ENCODE assay signal across 1 cellular context in the genomic region with DNA sequence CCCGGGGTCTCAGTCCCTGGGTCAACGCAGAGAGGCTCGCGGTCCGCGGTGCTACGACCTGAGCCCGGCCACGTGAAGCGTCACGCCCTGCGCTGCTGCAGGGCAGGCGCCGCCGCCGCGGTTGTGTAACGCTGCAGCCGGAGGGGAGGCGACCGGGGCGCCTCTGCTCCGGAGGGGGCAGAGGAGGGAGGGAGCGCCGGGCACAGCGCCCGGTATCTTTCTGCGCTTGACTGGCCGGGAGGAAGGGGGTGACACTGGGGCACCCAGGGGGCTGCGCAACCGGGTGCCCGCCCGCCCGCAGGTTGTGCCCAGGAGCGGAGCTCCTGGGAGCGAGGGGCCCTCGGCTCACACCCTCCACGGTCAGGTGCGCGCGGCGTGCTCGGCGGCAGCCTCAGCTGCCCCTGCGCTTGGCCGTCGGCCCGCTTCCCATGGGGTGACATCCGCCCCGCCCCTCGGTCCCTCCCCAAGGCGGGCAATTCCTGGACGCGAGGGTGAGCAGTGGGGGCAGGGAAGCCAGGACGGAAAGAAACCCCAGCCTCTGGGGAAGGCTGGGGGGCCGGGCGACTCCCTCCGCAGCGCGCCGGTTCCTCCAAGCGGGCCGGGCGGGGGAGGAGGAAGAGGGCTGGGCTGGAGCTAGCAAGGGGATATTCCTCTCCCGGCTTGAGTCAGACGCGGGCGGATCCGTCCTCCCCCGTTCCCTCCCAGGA.
TF ChIP-seq lines count a peak whose summit lies in the region.

No MANE protein-coding gene starts in this region.

TF ChIP-seq in HepG2, 621 proteins besides CTCF, POLR2A, EP300 and RAD21 (continued from another document and continues in another):
- TF ChIP-seq, protein P1, sequence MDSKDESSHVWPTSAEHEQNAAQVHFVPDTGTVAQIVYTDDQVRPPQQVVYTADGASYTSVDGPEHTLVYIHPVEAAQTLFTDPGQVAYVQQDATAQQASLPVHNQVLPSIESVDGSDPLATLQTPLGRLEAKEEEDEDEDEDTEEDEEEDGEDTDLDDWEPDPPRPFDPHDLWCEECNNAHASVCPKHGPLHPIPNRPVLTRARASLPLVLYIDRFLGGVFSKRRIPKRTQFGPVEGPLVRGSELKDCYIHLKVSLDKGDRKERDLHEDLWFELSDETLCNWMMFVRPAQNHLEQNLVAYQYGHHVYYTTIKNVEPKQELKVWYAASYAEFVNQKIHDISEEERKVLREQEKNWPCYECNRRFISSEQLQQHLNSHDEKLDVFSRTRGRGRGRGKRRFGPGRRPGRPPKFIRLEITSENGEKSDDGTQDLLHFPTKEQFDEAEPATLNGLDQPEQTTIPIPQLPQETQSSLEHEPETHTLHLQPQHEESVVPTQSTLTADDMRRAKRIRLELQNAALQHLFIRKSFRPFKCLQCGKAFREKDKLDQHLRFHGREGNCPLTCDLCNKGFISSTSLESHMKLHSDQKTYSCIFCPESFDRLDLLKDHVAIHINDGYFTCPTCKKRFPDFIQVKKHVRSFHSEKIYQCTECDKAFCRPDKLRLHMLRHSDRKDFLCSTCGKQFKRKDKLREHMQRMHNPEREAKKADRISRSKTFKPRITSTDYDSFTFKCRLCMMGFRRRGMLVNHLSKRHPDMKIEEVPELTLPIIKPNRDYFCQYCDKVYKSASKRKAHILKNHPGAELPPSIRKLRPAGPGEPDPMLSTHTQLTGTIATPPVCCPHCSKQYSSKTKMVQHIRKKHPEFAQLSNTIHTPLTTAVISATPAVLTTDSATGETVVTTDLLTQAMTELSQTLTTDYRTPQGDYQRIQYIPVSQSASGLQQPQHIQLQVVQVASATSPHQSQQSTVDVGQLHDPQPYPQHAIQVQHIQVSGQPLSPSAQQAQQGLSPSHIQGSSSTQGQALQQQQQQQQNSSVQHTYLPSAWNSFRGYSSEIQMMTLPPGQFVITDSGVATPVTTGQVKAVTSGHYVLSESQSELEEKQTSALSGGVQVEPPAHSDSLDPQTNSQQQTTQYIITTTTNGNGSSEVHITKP (CRISPR knock-in tag; IDR thresholded peaks at IDR 0.05; ENCODE audit: low read depth): peak; percentile 87
- TF ChIP-seq ZNF484 (CRISPR knock-in tag; IDR thresholded peaks at IDR 0.05; ENCODE audit: borderline replicate concordance, low read depth): no peak
- TF ChIP-seq ZNF782 (CRISPR knock-in tag; IDR thresholded peaks at IDR 0.05; ENCODE audit: borderline replicate concordance): peak; percentile 95
- TF ChIP-seq SOX6 (IDR thresholded peaks at IDR 0.05): no peak
- TF ChIP-seq SOX6 (CRISPR knock-in tag; IDR thresholded peaks at IDR 0.05): peak; percentile 75
- no peak for TF ChIP-seq ZNF256 (CRISPR knock-in tag; conservative IDR thresholded peaks at IDR 0.05)
- peak; percentile 60; the same call in 1 of the 2 replicates for TF ChIP-seq SIN3A (IDR thresholded peaks at IDR 0.05; ENCODE audit: borderline replicate concordance, low read depth, low read length)
- TF ChIP-seq, protein P2, sequence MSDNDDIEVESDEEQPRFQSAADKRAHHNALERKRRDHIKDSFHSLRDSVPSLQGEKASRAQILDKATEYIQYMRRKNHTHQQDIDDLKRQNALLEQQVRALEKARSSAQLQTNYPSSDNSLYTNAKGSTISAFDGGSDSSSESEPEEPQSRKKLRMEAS (IDR thresholded peaks at IDR 0.05): no peak
- TF ChIP-seq RFXAP (CRISPR knock-in tag; IDR thresholded peaks at IDR 0.05; ENCODE audit: borderline replicate concordance): peak; percentile 70; the same call in 1 of the 2 replicates
- peak; percentile 80 for TF ChIP-seq ZFP36L1 (CRISPR knock-in tag; IDR thresholded peaks at IDR 0.05)
- TF ChIP-seq ZNF225 (CRISPR knock-in tag; IDR thresholded peaks at IDR 0.05): no peak; the same call in none of the 2 replicates
- no peak for TF ChIP-seq ZKSCAN1 (IDR thresholded peaks at IDR 0.05; ENCODE audit: low read length)
- peak; percentile 94 for TF ChIP-seq ZNF878 (CRISPR knock-in tag; IDR thresholded peaks at IDR 0.05)
- TF ChIP-seq SKI (IDR thresholded peaks at IDR 0.05; ENCODE audit: partially characterized antibody): peak; percentile 89
- no peak for TF ChIP-seq NFYB (CRISPR knock-in tag; IDR thresholded peaks at IDR 0.05)
- TF ChIP-seq, protein P3, sequence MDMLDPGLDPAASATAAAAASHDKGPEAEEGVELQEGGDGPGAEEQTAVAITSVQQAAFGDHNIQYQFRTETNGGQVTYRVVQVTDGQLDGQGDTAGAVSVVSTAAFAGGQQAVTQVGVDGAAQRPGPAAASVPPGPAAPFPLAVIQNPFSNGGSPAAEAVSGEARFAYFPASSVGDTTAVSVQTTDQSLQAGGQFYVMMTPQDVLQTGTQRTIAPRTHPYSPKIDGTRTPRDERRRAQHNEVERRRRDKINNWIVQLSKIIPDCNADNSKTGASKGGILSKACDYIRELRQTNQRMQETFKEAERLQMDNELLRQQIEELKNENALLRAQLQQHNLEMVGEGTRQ (IDR thresholded peaks at IDR 0.05; ENCODE audit: low read depth, low read length): peak; percentile 45; the same call in 1 of the 2 replicates
- TF ChIP-seq, protein P3 (CRISPR knock-in tag; IDR thresholded peaks at IDR 0.05; ENCODE audit: borderline replicate concordance): peak; percentile 57
- peak; percentile 85; the same call in 1 of the 2 replicates for TF ChIP-seq ZNF34 (CRISPR knock-in tag; IDR thresholded peaks at IDR 0.05; ENCODE audit: borderline replicate concordance)
- TF ChIP-seq, protein P4, sequence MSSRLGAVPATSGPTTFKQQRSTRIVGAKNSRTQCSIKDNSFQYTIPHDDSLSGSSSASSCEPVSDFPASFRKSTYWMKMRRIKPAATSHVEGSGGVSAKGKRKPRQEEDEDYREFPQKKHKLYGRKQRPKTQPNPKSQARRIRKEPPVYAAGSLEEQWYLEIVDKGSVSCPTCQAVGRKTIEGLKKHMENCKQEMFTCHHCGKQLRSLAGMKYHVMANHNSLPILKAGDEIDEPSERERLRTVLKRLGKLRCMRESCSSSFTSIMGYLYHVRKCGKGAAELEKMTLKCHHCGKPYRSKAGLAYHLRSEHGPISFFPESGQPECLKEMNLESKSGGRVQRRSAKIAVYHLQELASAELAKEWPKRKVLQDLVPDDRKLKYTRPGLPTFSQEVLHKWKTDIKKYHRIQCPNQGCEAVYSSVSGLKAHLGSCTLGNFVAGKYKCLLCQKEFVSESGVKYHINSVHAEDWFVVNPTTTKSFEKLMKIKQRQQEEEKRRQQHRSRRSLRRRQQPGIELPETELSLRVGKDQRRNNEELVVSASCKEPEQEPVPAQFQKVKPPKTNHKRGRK (CRISPR knock-in tag; IDR thresholded peaks at IDR 0.05): no peak
- TF ChIP-seq ZNF33B (CRISPR knock-in tag; IDR thresholded peaks at IDR 0.05): peak; percentile 94
- TF ChIP-seq, protein P5, sequence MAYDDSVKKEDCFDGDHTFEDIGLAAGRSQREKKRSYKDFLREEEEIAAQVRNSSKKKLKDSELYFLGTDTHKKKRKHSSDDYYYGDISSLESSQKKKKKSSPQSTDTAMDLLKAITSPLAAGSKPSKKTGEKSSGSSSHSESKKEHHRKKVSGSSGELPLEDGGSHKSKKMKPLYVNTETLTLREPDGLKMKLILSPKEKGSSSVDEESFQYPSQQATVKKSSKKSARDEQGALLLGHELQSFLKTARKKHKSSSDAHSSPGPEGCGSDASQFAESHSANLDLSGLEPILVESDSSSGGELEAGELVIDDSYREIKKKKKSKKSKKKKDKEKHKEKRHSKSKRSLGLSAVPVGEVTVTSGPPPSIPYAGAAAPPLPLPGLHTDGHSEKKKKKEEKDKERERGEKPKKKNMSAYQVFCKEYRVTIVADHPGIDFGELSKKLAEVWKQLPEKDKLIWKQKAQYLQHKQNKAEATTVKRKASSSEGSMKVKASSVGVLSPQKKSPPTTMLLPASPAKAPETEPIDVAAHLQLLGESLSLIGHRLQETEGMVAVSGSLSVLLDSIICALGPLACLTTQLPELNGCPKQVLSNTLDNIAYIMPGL (CRISPR knock-in tag; IDR thresholded peaks at IDR 0.05; ENCODE audit: borderline replicate concordance in 1 of 2, low read depth in 1 of 2): peak; percentile 47 to 61; a peak in 3 of 4 replicates
- TF ChIP-seq RFXANK (CRISPR knock-in tag; IDR thresholded peaks at IDR 0.05): 0 out of 2 replicates have a peak, but pooled peaks have one; percentile 1
- no peak for TF ChIP-seq ZNF17 (CRISPR knock-in tag; IDR thresholded peaks at IDR 0.05)
- TF ChIP-seq YY1 (IDR thresholded peaks at IDR 0.05; ENCODE audit: insufficient read depth, insufficient replicate concordance, low read depth, low read length): peak; percentile 60
- no peak; the same call in 1 of the 2 replicates for TF ChIP-seq PAWR (CRISPR knock-in tag; IDR thresholded peaks at IDR 0.05; ENCODE audit: borderline replicate concordance)
- TF ChIP-seq EZH2 (conservative IDR thresholded peaks at IDR 0.05; ENCODE audit: low read depth, low read length): no peak
- TF ChIP-seq, protein P6, sequence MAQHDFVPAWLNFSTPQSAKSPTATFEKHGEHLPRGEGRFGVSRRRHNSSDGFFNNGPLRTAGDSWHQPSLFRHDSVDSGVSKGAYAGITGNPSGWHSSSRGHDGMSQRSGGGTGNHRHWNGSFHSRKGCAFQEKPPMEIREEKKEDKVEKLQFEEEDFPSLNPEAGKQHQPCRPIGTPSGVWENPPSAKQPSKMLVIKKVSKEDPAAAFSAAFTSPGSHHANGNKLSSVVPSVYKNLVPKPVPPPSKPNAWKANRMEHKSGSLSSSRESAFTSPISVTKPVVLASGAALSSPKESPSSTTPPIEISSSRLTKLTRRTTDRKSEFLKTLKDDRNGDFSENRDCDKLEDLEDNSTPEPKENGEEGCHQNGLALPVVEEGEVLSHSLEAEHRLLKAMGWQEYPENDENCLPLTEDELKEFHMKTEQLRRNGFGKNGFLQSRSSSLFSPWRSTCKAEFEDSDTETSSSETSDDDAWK (CRISPR knock-in tag; IDR thresholded peaks at IDR 0.05): no peak
- TF ChIP-seq KLF6 (CRISPR knock-in tag; IDR thresholded peaks at IDR 0.05): peak; percentile 85; the same call in 1 of the 2 replicates
- TF ChIP-seq CBX2 (IDR thresholded peaks at IDR 0.05; ENCODE audit: low read depth, low read length): no peak
- no peak for TF ChIP-seq CBX2 (CRISPR knock-in tag; IDR thresholded peaks at IDR 0.05; ENCODE audit: low read depth)
- peak; percentile 84 for TF ChIP-seq SALL1 (CRISPR knock-in tag; IDR thresholded peaks at IDR 0.05)
- peak; percentile 78; the same call in 1 of the 2 replicates for TF ChIP-seq ZBTB42 (CRISPR knock-in tag; IDR thresholded peaks at IDR 0.05)
- TF ChIP-seq ZFX (CRISPR knock-in tag; IDR thresholded peaks at IDR 0.05; ENCODE audit: low read depth): peak; percentile 63; the same call in 1 of the 2 replicates
- no peak for TF ChIP-seq IKZF1 (IDR thresholded peaks at IDR 0.05)
- peak; percentile 78 for TF ChIP-seq SOX5 (CRISPR knock-in tag; IDR thresholded peaks at IDR 0.05; ENCODE audit: borderline replicate concordance)
- peak; percentile 99 for TF ChIP-seq ZNF746 (CRISPR knock-in tag; IDR thresholded peaks at IDR 0.05)
- TF ChIP-seq, protein P7, sequence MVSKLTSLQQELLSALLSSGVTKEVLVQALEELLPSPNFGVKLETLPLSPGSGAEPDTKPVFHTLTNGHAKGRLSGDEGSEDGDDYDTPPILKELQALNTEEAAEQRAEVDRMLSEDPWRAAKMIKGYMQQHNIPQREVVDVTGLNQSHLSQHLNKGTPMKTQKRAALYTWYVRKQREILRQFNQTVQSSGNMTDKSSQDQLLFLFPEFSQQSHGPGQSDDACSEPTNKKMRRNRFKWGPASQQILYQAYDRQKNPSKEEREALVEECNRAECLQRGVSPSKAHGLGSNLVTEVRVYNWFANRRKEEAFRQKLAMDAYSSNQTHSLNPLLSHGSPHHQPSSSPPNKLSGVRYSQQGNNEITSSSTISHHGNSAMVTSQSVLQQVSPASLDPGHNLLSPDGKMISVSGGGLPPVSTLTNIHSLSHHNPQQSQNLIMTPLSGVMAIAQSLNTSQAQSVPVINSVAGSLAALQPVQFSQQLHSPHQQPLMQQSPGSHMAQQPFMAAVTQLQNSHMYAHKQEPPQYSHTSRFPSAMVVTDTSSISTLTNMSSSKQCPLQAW (CRISPR knock-in tag; IDR thresholded peaks at IDR 0.05): peak; percentile 73
- TF ChIP-seq, protein P8, sequence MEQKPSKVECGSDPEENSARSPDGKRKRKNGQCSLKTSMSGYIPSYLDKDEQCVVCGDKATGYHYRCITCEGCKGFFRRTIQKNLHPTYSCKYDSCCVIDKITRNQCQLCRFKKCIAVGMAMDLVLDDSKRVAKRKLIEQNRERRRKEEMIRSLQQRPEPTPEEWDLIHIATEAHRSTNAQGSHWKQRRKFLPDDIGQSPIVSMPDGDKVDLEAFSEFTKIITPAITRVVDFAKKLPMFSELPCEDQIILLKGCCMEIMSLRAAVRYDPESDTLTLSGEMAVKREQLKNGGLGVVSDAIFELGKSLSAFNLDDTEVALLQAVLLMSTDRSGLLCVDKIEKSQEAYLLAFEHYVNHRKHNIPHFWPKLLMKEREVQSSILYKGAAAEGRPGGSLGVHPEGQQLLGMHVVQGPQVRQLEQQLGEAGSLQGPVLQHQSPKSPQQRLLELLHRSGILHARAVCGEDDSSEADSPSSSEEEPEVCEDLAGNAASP (CRISPR knock-in tag; IDR thresholded peaks at IDR 0.05; ENCODE audit: borderline replicate concordance): peak; percentile 96
- TF ChIP-seq MBD4 (IDR thresholded peaks at IDR 0.05; ENCODE audit: borderline replicate concordance, low read length): no peak
- TF ChIP-seq CREM (IDR thresholded peaks at IDR 0.05): no peak; the same call in 1 of the 2 replicates
- no peak for TF ChIP-seq CREM (CRISPR knock-in tag; IDR thresholded peaks at IDR 0.05)
- TF ChIP-seq, protein P9, sequence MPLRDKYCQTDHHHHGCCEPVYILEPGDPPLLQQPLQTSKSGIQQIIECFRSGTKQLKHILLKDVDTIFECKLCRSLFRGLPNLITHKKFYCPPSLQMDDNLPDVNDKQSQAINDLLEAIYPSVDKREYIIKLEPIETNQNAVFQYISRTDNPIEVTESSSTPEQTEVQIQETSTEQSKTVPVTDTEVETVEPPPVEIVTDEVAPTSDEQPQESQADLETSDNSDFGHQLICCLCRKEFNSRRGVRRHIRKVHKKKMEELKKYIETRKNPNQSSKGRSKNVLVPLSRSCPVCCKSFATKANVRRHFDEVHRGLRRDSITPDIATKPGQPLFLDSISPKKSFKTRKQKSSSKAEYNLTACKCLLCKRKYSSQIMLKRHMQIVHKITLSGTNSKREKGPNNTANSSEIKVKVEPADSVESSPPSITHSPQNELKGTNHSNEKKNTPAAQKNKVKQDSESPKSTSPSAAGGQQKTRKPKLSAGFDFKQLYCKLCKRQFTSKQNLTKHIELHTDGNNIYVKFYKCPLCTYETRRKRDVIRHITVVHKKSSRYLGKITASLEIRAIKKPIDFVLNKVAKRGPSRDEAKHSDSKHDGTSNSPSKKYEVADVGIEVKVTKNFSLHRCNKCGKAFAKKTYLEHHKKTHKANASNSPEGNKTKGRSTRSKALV (CRISPR knock-in tag; IDR thresholded peaks at IDR 0.05): no peak
- TF ChIP-seq, protein P10, sequence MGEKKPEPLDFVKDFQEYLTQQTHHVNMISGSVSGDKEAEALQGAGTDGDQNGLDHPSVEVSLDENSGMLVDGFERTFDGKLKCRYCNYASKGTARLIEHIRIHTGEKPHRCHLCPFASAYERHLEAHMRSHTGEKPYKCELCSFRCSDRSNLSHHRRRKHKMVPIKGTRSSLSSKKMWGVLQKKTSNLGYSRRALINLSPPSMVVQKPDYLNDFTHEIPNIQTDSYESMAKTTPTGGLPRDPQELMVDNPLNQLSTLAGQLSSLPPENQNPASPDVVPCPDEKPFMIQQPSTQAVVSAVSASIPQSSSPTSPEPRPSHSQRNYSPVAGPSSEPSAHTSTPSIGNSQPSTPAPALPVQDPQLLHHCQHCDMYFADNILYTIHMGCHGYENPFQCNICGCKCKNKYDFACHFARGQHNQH (CRISPR knock-in tag; IDR thresholded peaks at IDR 0.05): peak; percentile 66; the same call in 1 of the 2 replicates
- TF ChIP-seq ZNF850 (CRISPR knock-in tag; conservative IDR thresholded peaks at IDR 0.05): 0 out of 2 replicates have a peak, but pooled peaks have one; percentile 17
